Comparison of ENCODE assay signal across 28 cellular contexts in genomic region chr1:101548376-101548775, GRCh38.
"Had no signal": no experiment of that assay in that cellular context is flagged by ENCODE, and none has a peak within 500 bp of the region (broad histone marks: within the 10 kb centered on the region; RNA-seq: fewer than 3 reads in every experiment).

No MANE protein-coding gene starts in this region.

- H3K36me3 Mint-ChIP-seq: natural killer cell treated with Interleukin-12 subunit alpha and Interleukin-12 subunit beta and Interleukin-15 and Interleukin-18, amount 100 ng/mL, for 72 hours; neural progenitor cell; stimulated activated effector memory CD8-positive, alpha-beta T cell treated with anti-CD3 and anti-CD28 coated beads, Interleukin-12 subunit alpha, Interleukin-12 subunit beta, amount 100 ng/mL, for 72 hours; stimulated activated naive B cell treated with anti-CD40 and anti-IgM and Interleukin-4, amounts not matched to agents 10 μg/mL and 1 μg/mL and 100 μg/mL, for 72 hours had no signal

- H3K27ac ChIP-seq: neural progenitor cell, ovary, parathyroid adenoma, psoas muscle, right lobe of liver, sigmoid colon, stomach, thoracic aorta, thyroid gland, tibial nerve, upper lobe of left lung, vagina had no signal

- H3K9ac ChIP-seq: neural progenitor cell, parathyroid adenoma had no signal

- H3K9me3 Mint-ChIP-seq: natural killer cell treated with Interleukin-12 subunit alpha and Interleukin-12 subunit beta and Interleukin-15 and Interleukin-18, amount 100 ng/mL, for 72 hours; nephron progenitor cell; neural progenitor cell; stimulated activated effector memory CD8-positive, alpha-beta T cell treated with anti-CD3 and anti-CD28 coated beads, Interleukin-12 subunit alpha, Interleukin-12 subunit beta, amount 100 ng/mL, for 72 hours; stimulated activated naive B cell treated with anti-CD40 and anti-IgM and Interleukin-4, amounts not matched to agents 10 μg/mL and 1 μg/mL and 100 μg/mL, for 72 hours; stimulated activated naive CD8-positive, alpha-beta T cell treated with anti-CD3 and anti-CD28 coated beads, Interleukin-15, Interleukin-2, amounts not matched to agents 100 ng/mL and 50 ng/mL, for 24 hours had no signal

- H3K27ac Mint-ChIP-seq: natural killer cell treated with Interleukin-12 subunit alpha and Interleukin-12 subunit beta and Interleukin-15 and Interleukin-18, amount 100 ng/mL, for 72 hours; nephron progenitor cell; neural progenitor cell; progenitor cell of endocrine pancreas; stimulated activated effector memory CD8-positive, alpha-beta T cell treated with anti-CD3 and anti-CD28 coated beads, Interleukin-12 subunit alpha, Interleukin-12 subunit beta, amount 100 ng/mL, for 72 hours; stimulated activated naive B cell treated with anti-CD40 and anti-IgM and Interleukin-4, amounts not matched to agents 10 μg/mL and 1 μg/mL and 100 μg/mL, for 72 hours; stimulated activated naive CD8-positive, alpha-beta T cell treated with anti-CD3 and anti-CD28 coated beads, Interleukin-15, Interleukin-2, amounts not matched to agents 100 ng/mL and 50 ng/mL, for 24 hours had no signal

- H3K4me1 ChIP-seq: parathyroid adenoma, psoas muscle, right lobe of liver, stomach, thyroid gland, tibial nerve, upper lobe of left lung, vagina had no signal

- H3K27me3 ChIP-seq: neural progenitor cell, ovary, right lobe of liver, sigmoid colon, stomach, thyroid gland, tibial nerve, upper lobe of left lung, vagina had no signal

- H3K9me3 ChIP-seq: ovary, psoas muscle, right lobe of liver, sigmoid colon, stomach, thoracic aorta, thyroid gland, tibial nerve, upper lobe of left lung, vagina had no signal

- H3K27me3 Mint-ChIP-seq: progenitor cell of endocrine pancreas; stimulated activated naive CD8-positive, alpha-beta T cell treated with anti-CD3 and anti-CD28 coated beads, Interleukin-15, Interleukin-2, amounts not matched to agents 100 ng/mL and 50 ng/mL, for 24 hours had no signal

- H3K4me1 Mint-ChIP-seq: nephron progenitor cell; neural progenitor cell; stimulated activated effector memory CD8-positive, alpha-beta T cell treated with anti-CD3 and anti-CD28 coated beads, Interleukin-12 subunit alpha, Interleukin-12 subunit beta, amount 100 ng/mL, for 72 hours; stimulated activated naive B cell treated with anti-CD40 and anti-IgM and Interleukin-4, amounts not matched to agents 10 μg/mL and 1 μg/mL and 100 μg/mL, for 72 hours had no signal

- DNase-seq: nephron progenitor cell; occipital lobe; ovary; posterior cingulate gyrus; psoas muscle; right cardiac atrium; right lobe of liver; sigmoid colon; small intestine; stimulated activated CD4-positive, alpha-beta T cell treated with anti-CD3 and anti-CD28 coated beads, Interleukin-15, amount 100 ng/mL, for 24 hours; stimulated activated CD4-positive, alpha-beta T cell treated with anti-CD3 and anti-CD28 coated beads, Interleukin-2, amount 100 ng/mL, for 24 hours; stimulated activated CD4-positive, alpha-beta T cell treated with anti-CD3 and anti-CD28 coated beads, Interleukin-2, amount 100 ng/mL, for 48 hours; stimulated activated CD4-positive, alpha-beta T cell treated with anti-CD3 and anti-CD28 coated beads, Interleukin-4, amount 100 ng/mL, for 24 hours; stimulated activated naive B cell treated with anti-CD40 and anti-IgM and Interleukin-4, amounts not matched to agents 10 μg/mL and 1 μg/mL and 100 μg/mL, for 72 hours; stimulated activated naive CD4-positive, alpha-beta T cell treated with Interleukin-2 at 50 U/mL for 16 hours; stomach; thyroid gland; trophoblast cell; upper lobe of left lung had no signal

- H3K36me3 ChIP-seq: neural progenitor cell, ovary, right lobe of liver, sigmoid colon, stomach, thoracic aorta, thyroid gland, tibial nerve, upper lobe of left lung, vagina had no signal

- H3K4me3 Mint-ChIP-seq: natural killer cell treated with Interleukin-12 subunit alpha and Interleukin-12 subunit beta and Interleukin-15 and Interleukin-18, amount 100 ng/mL, for 72 hours; nephron progenitor cell; neural progenitor cell; stimulated activated effector memory CD8-positive, alpha-beta T cell treated with anti-CD3 and anti-CD28 coated beads, Interleukin-12 subunit alpha, Interleukin-12 subunit beta, amount 100 ng/mL, for 72 hours; stimulated activated naive B cell treated with anti-CD40 and anti-IgM and Interleukin-4, amounts not matched to agents 10 μg/mL and 1 μg/mL and 100 μg/mL, for 72 hours; stimulated activated naive CD8-positive, alpha-beta T cell treated with anti-CD3 and anti-CD28 coated beads, Interleukin-15, Interleukin-2, amounts not matched to agents 100 ng/mL and 50 ng/mL, for 24 hours had no signal

- H3K4me3 ChIP-seq: neural progenitor cell, ovary, psoas muscle, right lobe of liver, sigmoid colon, stomach, thoracic aorta, thyroid gland, tibial nerve, upper lobe of left lung, vagina had no signal
